ENCODE assay signal across 16 cellular contexts in the genomic region with DNA sequence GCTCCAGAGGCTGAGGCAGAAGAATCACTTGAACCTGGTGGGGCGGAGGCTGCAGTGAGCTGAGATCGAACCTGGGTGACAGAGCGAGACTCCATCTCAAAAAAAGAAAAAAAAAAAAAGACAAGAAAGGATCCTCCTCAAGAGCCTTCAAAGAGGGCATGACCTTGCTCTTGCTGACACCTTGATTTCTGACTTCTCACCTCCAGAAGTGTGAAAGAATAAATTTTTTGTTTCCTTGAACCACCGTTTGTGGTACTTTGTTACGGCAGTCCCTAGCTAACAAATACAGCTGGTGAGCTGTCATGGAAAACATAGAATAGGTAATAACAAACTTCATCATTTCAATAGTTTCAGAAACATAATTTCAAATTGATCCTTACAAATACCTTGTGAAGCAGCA. TPM values are rescaled to one million over a fixed set of nuclear protein-coding genes. Genes with fewer than 3 reads are reported as not detected.
DNase-seq lines count a peak whose midpoint lies in the region; ATAC-seq and TF ChIP-seq lines count a peak whose summit lies in the region.
"Had no signal": no experiment of that assay in that cellular context is flagged by ENCODE, and none has a peak within 500 bp of the region (broad histone marks: within the 10 kb centered on the region; RNA-seq: fewer than 3 reads in every experiment).

No MANE protein-coding gene starts in this region.

- no peaks in the 10 kb centered on the region for H3K9me3 Mint-ChIP-seq in activated T-cell treated with anti-CD3 and anti-CD28 coated beads, Interleukin-2, amount 50 U/mL, for 72 hours
- H3K9me3 Mint-ChIP-seq in central memory CD8-positive, alpha-beta T cell, result no peaks in the 10 kb centered on the region
- H3K9me3 Mint-ChIP-seq in neural crest cell, result no peaks in the 10 kb centered on the region

- no peaks in the 10 kb centered on the region for H3K9me2 ChIP-seq in GM23248 (ENCODE audit: insufficient read depth)
- H3K9me2 ChIP-seq in MM.1S (replicated peaks; ENCODE audit: insufficient read depth, low read length), result no peaks in the 10 kb centered on the region

- H3K36me3 ChIP-seq in GM23248 (ENCODE audit: low read depth), result no peaks in the 10 kb centered on the region
- H3K36me3 ChIP-seq in MM.1S (replicated peaks; ENCODE audit: insufficient read depth, low read length), result no peaks in the 10 kb centered on the region
- H3K36me3 ChIP-seq: Peyer's patch had no signal

- no peaks in the 10 kb centered on the region for H3K27me3 Mint-ChIP-seq in activated T-cell treated with anti-CD3 and anti-CD28 coated beads, Interleukin-2, amount 50 U/mL, for 72 hours (ENCODE audit: low read depth)
- H3K27me3 Mint-ChIP-seq in central memory CD8-positive, alpha-beta T cell, result no peaks in the 10 kb centered on the region
- H3K27me3 Mint-ChIP-seq in neural crest cell (ENCODE audit: low read depth), result peaks cover 4% of the 10 kb centered on the region

- H3K27ac ChIP-seq in GM23248 (no peak overlapping the region), MM.1S (ENCODE audit: low read length) (no peak overlapping the region)
- H3K27ac ChIP-seq: Peyer's patch had no signal

- H3K4me3 ChIP-seq in GM23248 (no peak overlapping the region), MM.1S (ENCODE audit: low read length) (no peak overlapping the region)
- H3K4me3 ChIP-seq: Peyer's patch had no signal

- TF ChIP-seq CTCF in neural crest cell (conservative IDR thresholded peaks at IDR 0.05) (no peak), MM.1S (IDR thresholded peaks at IDR 0.05; ENCODE audit: low read length) (no peak)

- H3F3A ChIP-seq in GM23248 (ENCODE audit: insufficient read depth), result peaks cover 7% of the 10 kb centered on the region; the same call in 1 of the 2 replicates
- 0 out of 2 replicates have a peak, but pooled peaks cover 4% of the 10 kb centered on the region for H3F3A ChIP-seq in MM.1S (ENCODE audit: insufficient read depth, low read length)

- peaks cover 0 to 2% of the 10 kb centered on the region in 2 donors for H3K36me3 Mint-ChIP-seq in activated T-cell treated with anti-CD3 and anti-CD28 coated beads, Interleukin-2, amount 50 U/mL, for 72 hours (ENCODE audit: insufficient read depth in 2 of 2)
- peaks cover 16% of the 10 kb centered on the region for H3K36me3 Mint-ChIP-seq in central memory CD8-positive, alpha-beta T cell (ENCODE audit: insufficient read depth)
- no peaks in the 10 kb centered on the region for H3K36me3 Mint-ChIP-seq in neural crest cell (ENCODE audit: low read depth)

- DNase-seq in activated T-cell treated with anti-CD3 and anti-CD28 coated beads, Interleukin-2, amount 50 U/mL, for 72 hours, result no peak
- DNase-seq in activated T-cell treated with anti-CD3 and anti-CD28 coated beads for 4 hours (no peak), GM23248 (no peak), neural crest cell (ENCODE audit: low read depth, low spot score) (no peak), superior temporal gyrus (ENCODE audit: extremely low spot score) (no peak), MM.1S (no peak)
- DNase-seq in central memory CD8-positive, alpha-beta T cell (ENCODE audit: low spot score in 2 of 2), result peak in 1 of 2 donors; percentile 25
- DNase-seq: Kasumi-1, NCI-H1417, NCI-H1930, NCI-H2171, NCI-H510A, Peyer's patch, SHP77 treated with DMSO at 0.1 percent for 48 hours had no signal

- H3K9ac ChIP-seq in GM23248, result no peak overlapping the region
- no peak overlapping the region for H3K9ac ChIP-seq in MM.1S (ENCODE audit: low read length)

- H3K4me2 ChIP-seq in GM23248 (ENCODE audit: unreplicated experiment) (no peak overlapping the region), MM.1S (ENCODE audit: low read depth, low read length) (no peak overlapping the region)

- H3K4me3 Mint-ChIP-seq in activated T-cell treated with anti-CD3 and anti-CD28 coated beads, Interleukin-2, amount 50 U/mL, for 72 hours, result peak overlapping the region in 1 of 2 donors; percentile 70
- peak overlapping the region; percentile 94 for H3K4me3 Mint-ChIP-seq in central memory CD8-positive, alpha-beta T cell
- peak overlapping the region; percentile 45 for H3K4me3 Mint-ChIP-seq in neural crest cell

- H3K9me3 ChIP-seq in GM23248 (ENCODE audit: low read depth), result no peaks in the 10 kb centered on the region
- no peaks in the 10 kb centered on the region for H3K9me3 ChIP-seq in MM.1S (replicated peaks; ENCODE audit: insufficient read depth, low read length)
- H3K9me3 ChIP-seq: Peyer's patch had no signal

- H3K79me2 ChIP-seq in GM23248 (ENCODE audit: insufficient read depth) (peaks cover 30% of the 10 kb centered on the region), MM.1S (ENCODE audit: low read length) (peaks cover 19% of the 10 kb centered on the region)

- H3K4me1 ChIP-seq in GM23248 (ENCODE audit: insufficient read depth) (peaks cover 17% of the 10 kb centered on the region), MM.1S (ENCODE audit: low read length) (peaks cover 5% of the 10 kb centered on the region; the same call in 1 of the 2 replicates)

- ATAC-seq in activated T-cell treated with anti-CD3 and anti-CD28 coated beads, Interleukin-2, amount 50 U/mL, for 72 hours (replicated peaks in 1 of 2), result no peak
- peak; percentile 30 for ATAC-seq in central memory CD8-positive, alpha-beta T cell (replicated peaks; ENCODE audit: extremely low read depth, poor library complexity, severe bottlenecking)
- ATAC-seq in GM21447 (IDR thresholded peaks at IDR 0.05; ENCODE audit: unreplicated experiment), result no peak
- ATAC-seq: HepG2 had no signal

- in situ Hi-C loops in GM23248 (cut with MboI), result no loop called here

- 89 to 99% methylated on average over 5 of the region's 5 CpGs for WGBS in GM23248 (ENCODE audit: low coverage in 1 of 2, low lambda C conversion rate in 2 of 2, missing lambda C conversion rate in 2 of 2), 2 experiments

- no peaks in the 10 kb centered on the region for H4K20me1 ChIP-seq in GM23248 (ENCODE audit: insufficient read depth)
- no peaks in the 10 kb centered on the region for H4K20me1 ChIP-seq in MM.1S (ENCODE audit: insufficient read depth, low read length)

- H3K27me3 ChIP-seq in GM23248 (replicated peaks; ENCODE audit: insufficient read depth) (0 out of 2 replicates have a peak, but pooled peaks cover under 1% of the 10 kb centered on the region), MM.1S (replicated peaks; ENCODE audit: insufficient read depth, low read length) (no peaks in the 10 kb centered on the region)
- H3K27me3 ChIP-seq: Peyer's patch had no signal

- peaks cover 22% of the 10 kb centered on the region for H3K4me1 Mint-ChIP-seq in activated T-cell treated with anti-CD3 and anti-CD28 coated beads, Interleukin-2, amount 50 U/mL, for 72 hours (ENCODE audit: low read depth)
- H3K4me1 Mint-ChIP-seq in central memory CD8-positive, alpha-beta T cell, result peaks cover 49% of the 10 kb centered on the region
- peaks cover 25% of the 10 kb centered on the region for H3K4me1 Mint-ChIP-seq in neural crest cell

- peak overlapping the region; percentile 66 for H3K27ac Mint-ChIP-seq in activated T-cell treated with anti-CD3 and anti-CD28 coated beads, Interleukin-2, amount 50 U/mL, for 72 hours
- H3K27ac Mint-ChIP-seq in central memory CD8-positive, alpha-beta T cell (ENCODE audit: low read depth), result peak overlapping the region; percentile 96
- H3K27ac Mint-ChIP-seq in neural crest cell (ENCODE audit: unreplicated experiment), result no peak overlapping the region

- peak overlapping the region; percentile 27; the same call in 1 of the 2 replicates for H2AFZ ChIP-seq in GM23248
- no peak overlapping the region for H2AFZ ChIP-seq in MM.1S (ENCODE audit: low read length)

RNA-seq across cellular contexts. Expression of a gene that starts 1.9 kb away (rescaled TPM):
- total RNA-seq in activated T-cell treated with anti-CD3 and anti-CD28 coated beads, Interleukin-2, amount 50 U/mL, for 72 hours, result 10 to 100 TPM; 44.6 to 47.0 TPM
- 69.9 and 99.1 TPM in 2 replicates for total RNA-seq in GM23248 (2014; rRNA removed; shearing (Covaris generic))
- 188 and 210 TPM in 2 replicates for polyA plus RNA-seq in GM23248 (2016; fragmentation: Nextera tagmentation; extraction: Ambion mirVana)
- 55.7 and 57.0 TPM in 2 replicates for total RNA-seq in neural crest cell

RNA-seq across cellular contexts. Expression of a gene that starts 46.1 kb away (rescaled TPM):
- total RNA-seq in activated T-cell treated with anti-CD3 and anti-CD28 coated beads, Interleukin-2, amount 50 U/mL, for 72 hours, result not detected
- total RNA-seq in GM23248 (2014; rRNA removed; shearing (Covaris generic)), result 2.9 and 3.3 TPM in 2 replicates
- polyA plus RNA-seq in GM23248 (2016; fragmentation: Nextera tagmentation; extraction: Ambion mirVana), result 6.5 and 8.7 TPM in 2 replicates
- 31.2 and 36.2 TPM in 2 replicates for total RNA-seq in neural crest cell

RNA-seq across cellular contexts. Expression of a gene that starts 46.6 kb away (rescaled TPM):
- 100 to 1,000 TPM; 177 to 194 TPM for total RNA-seq in activated T-cell treated with anti-CD3 and anti-CD28 coated beads, Interleukin-2, amount 50 U/mL, for 72 hours
- total RNA-seq in GM23248 (2014; rRNA removed; shearing (Covaris generic)), result 46.2 and 54.0 TPM in 2 replicates
- polyA plus RNA-seq in GM23248 (2016; fragmentation: Nextera tagmentation; extraction: Ambion mirVana), result 182 and 183 TPM in 2 replicates
- total RNA-seq in neural crest cell, result 222 TPM in 2 replicates
